In the genomic region with DNA sequence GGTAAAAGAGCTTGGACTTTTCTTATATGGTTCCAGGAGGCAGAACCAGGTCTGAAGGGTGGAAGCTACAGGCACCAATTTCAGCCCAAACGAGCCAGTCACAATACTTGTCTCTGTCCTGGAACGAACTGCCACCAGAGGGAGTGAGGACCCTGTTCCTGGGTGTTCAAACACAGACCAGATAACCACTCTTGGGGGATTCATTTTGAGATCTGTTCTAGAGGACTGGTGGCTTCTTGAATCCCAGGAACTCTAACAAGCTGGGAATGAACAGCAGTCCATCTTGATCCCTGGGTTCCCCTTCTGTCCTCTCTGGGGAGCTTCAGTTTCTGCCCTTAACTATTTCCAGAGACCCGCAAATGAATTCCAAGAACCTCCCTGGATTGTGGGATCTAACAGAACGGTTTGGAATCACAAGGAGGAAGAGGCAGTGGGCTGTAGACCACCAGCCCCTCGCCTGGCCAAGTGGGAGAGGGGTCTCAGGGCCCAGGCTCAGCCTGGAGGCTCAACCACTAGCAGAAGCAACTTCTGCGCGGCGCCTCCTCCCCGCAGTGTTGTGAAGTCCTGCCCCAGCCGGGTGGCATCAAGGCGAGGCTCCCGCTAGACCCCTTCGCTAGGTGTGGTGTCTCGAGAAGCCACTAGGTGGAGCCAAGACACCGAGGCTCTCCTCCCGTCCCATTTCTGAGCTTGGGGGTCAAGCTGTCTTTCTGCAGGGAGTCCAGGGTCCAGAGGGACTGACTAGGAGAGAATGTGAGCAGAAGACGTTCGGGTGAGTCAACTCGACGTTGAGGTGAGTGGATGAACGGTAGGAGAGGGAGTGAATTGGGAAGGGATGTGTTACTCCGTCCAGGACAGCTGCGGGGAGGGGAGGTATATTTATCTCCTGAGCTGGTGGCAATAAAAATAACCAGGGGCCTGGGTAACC, we compare ENCODE assay signal across 8 cellular contexts. TPM values are rescaled to one million over a fixed set of nuclear protein-coding genes. Genes with fewer than 3 reads are reported as not detected.
A peak's percentile ranks its signal among the peaks of the same experiment; 100 is the strongest.
DNase-seq lines count a peak whose midpoint lies in the region; FAIRE-seq and TF ChIP-seq lines count a peak whose summit lies in the region.

No MANE protein-coding gene starts in this region.

- intact Hi-C loops in tibial artery (cut with DNase I; ENCODE audit: low total_unique reads), result no loop called here

- H3K36me3 ChIP-seq in tibial artery, result no peaks in the 10 kb centered on the region

- H3K9me3 ChIP-seq in tibial artery, result no peaks in the 10 kb centered on the region

- peaks cover 0 to 43% (median 11%) of the 10 kb centered on the region in 4 donors for H3K4me1 ChIP-seq in tibial artery

- peak overlapping the region; percentile 86 for H3K27ac Mint-ChIP-seq in osteocyte (ENCODE audit: unreplicated experiment)

- FAIRE-seq in frontal cortex (lab: Jason Lieb, UNC), result no peak

- no peak overlapping the region for H3K4me3 ChIP-seq in tibial artery

- H3K27me3 ChIP-seq in tibial artery, result peaks cover 3 to 71% of the 10 kb centered on the region in 2 donors

- TF ChIP-seq CTCF in osteocyte (IDR thresholded peaks at IDR 0.05) (peak; percentile 84), tibial artery (IDR thresholded peaks at IDR 0.05) (peak; percentile 94)

- H3K27ac ChIP-seq in tibial artery, result no peak overlapping the region

- peak overlapping the region; percentile 64 for H3K4me3 Mint-ChIP-seq in osteocyte (ENCODE audit: unreplicated experiment)

- DNase-seq in ACHN, result peak; percentile 91
- DNase-seq in GM19238 (ENCODE audit: insufficient read length, low spot score), result peak; percentile 90
- peak; percentile 58 for DNase-seq in MV-4-11 (lab: John Stamatoyannopoulos, UW)
- peak; percentile 89 for DNase-seq in SK-MEL-5 (ENCODE audit: low read depth, low spot score)
- DNase-seq in activated gamma-delta T cell (lab: John Stamatoyannopoulos, UW), result peak; percentile 39
- peak; percentile 64 to 86 for DNase-seq in frontal cortex (ENCODE audit: low spot score in 2 of 2)
- peak; percentile 94 for DNase-seq in osteocyte (ENCODE audit: extremely low spot score, unreplicated experiment)
- DNase-seq in tibial artery, result peak; percentile 74 to 84

- peaks cover 3% of the 10 kb centered on the region for H3K27me3 Mint-ChIP-seq in osteocyte (ENCODE audit: unreplicated experiment)

- H3K9me3 Mint-ChIP-seq in osteocyte (ENCODE audit: unreplicated experiment), result no peaks in the 10 kb centered on the region

- in situ Hi-C loops in ACHN (cut with HindIII; ENCODE audit: low pct_ligation_motif_present, low pct_unique_long_range_greater_than_20kb, low sequenced_read_pairs) (no loop called here), SK-MEL-5 (cut with HindIII; ENCODE audit: low pct_unique_long_range_greater_than_20kb, low sequenced_read_pairs) (no loop called here)

- peaks cover 57% of the 10 kb centered on the region for H3K4me1 Mint-ChIP-seq in osteocyte (ENCODE audit: unreplicated experiment)

- H3K36me3 Mint-ChIP-seq in osteocyte (ENCODE audit: unreplicated experiment), result no peaks in the 10 kb centered on the region

RNA-seq across cellular contexts. Expression of a gene that starts 12.1 kb away (rescaled TPM):
- total RNA-seq in SK-MEL-5 (2014; rRNA removed; shearing (Covaris generic)), result 81.0 and 97.4 TPM in 2 replicates
- polyA plus RNA-seq in SK-MEL-5 (2015; cell fraction: cytosol; rRNA removed), result 47.8 and 59.9 TPM in 2 replicates
- 121 and 128 TPM in 2 replicates for polyA plus RNA-seq in SK-MEL-5 (2015; cell fraction: nucleus; rRNA removed)
- total RNA-seq in frontal cortex (43.2 TPM), osteocyte (24.2 and 26.5 TPM in 2 replicates)

RNA-seq across cellular contexts. Expression of a gene that starts 16.1 kb away (rescaled TPM):
- 0.29 TPM in 1 of 2 replicates, not detected in the other for total RNA-seq in SK-MEL-5 (2014; rRNA removed; shearing (Covaris generic))
- 0.71 TPM in 1 of 2 replicates, not detected in the other for polyA plus RNA-seq in SK-MEL-5 (2015; cell fraction: cytosol; rRNA removed)
- not detected in 2 replicates for polyA plus RNA-seq in SK-MEL-5 (2015; cell fraction: nucleus; rRNA removed)
- total RNA-seq in frontal cortex, result 7.7 TPM
- 144 and 146 TPM in 2 replicates for total RNA-seq in osteocyte

RNA-seq across cellular contexts. Expression of a gene that starts 39.0 kb away (rescaled TPM):
- 12.5 and 15.1 TPM in 2 replicates for total RNA-seq in SK-MEL-5 (2014; rRNA removed; shearing (Covaris generic))
- polyA plus RNA-seq in SK-MEL-5 (2015; cell fraction: cytosol; rRNA removed), result 32.8 and 33.1 TPM in 2 replicates
- 74.4 and 76.7 TPM in 2 replicates for polyA plus RNA-seq in SK-MEL-5 (2015; cell fraction: nucleus; rRNA removed)
- total RNA-seq in frontal cortex (5.7 TPM), osteocyte (21.3 and 24.1 TPM in 2 replicates)

RNA-seq across cellular contexts. Expression of a gene that starts 39.3 kb away (rescaled TPM):
- total RNA-seq in SK-MEL-5 (2014; rRNA removed; shearing (Covaris generic)), result 20.0 and 29.1 TPM in 2 replicates
- polyA plus RNA-seq in SK-MEL-5 (2015; cell fraction: cytosol; rRNA removed), result 32.2 and 41.4 TPM in 2 replicates
- polyA plus RNA-seq in SK-MEL-5 (2015; cell fraction: nucleus; rRNA removed), result 21.3 and 52.3 TPM in 2 replicates
- total RNA-seq in frontal cortex (7.3 TPM), osteocyte (33.0 and 37.7 TPM in 2 replicates)

RNA-seq across cellular contexts. Expression of a gene that starts 47.4 kb away (rescaled TPM):
- 34.2 and 43.7 TPM in 2 replicates for total RNA-seq in SK-MEL-5 (2014; rRNA removed; shearing (Covaris generic))
- 77.7 and 93.2 TPM in 2 replicates for polyA plus RNA-seq in SK-MEL-5 (2015; cell fraction: cytosol; rRNA removed)
- polyA plus RNA-seq in SK-MEL-5 (2015; cell fraction: nucleus; rRNA removed), result 45.2 and 74.8 TPM in 2 replicates
- total RNA-seq in frontal cortex (52.2 TPM), osteocyte (0.29 and 0.43 TPM in 2 replicates)

Comparison
In these comparisons a context has a peak if more than half of its experiments do, and no peak if none do; other contexts are left out.
1. DNase-seq: peak in every context shown above with its lines; median percentile 94 in osteocyte; 91 in ACHN; 90 in GM19238; 89 in SK-MEL-5; 79 in tibial artery; 75 in frontal cortex; 58 in MV-4-11; 39 in activated gamma-delta T cell.
2. RNA of a gene that starts 16.1 kb away (total RNA-seq): 144 to 146 TPM in osteocyte; 7.7 TPM in frontal cortex (single experiment) and 0.29 TPM in SK-MEL-5; every median in the first group is over 10 times any median in the second.